ENCODE assay signal across 9 cellular contexts in genomic region chr7:97138830-97139229, GRCh38.
"Had no signal": no experiment of that assay in that cellular context is flagged by ENCODE, and none has a peak within 500 bp of the region (broad histone marks: within the 10 kb centered on the region; RNA-seq: fewer than 3 reads in every experiment).

No MANE protein-coding gene starts in this region.

- H3K27me3 Mint-ChIP-seq: IgD-negative memory B cell had no signal

- DNase-seq: GM23248, GOT3, H7, HFFc6 had no signal

- H3K27ac ChIP-seq: GM23248, HL-60 had no signal

- H2AFZ ChIP-seq: GM23248 had no signal

- ATAC-seq: HCT116, HepG2 had no signal

- H3K4me3 ChIP-seq: GM23248, HAP-1 had no signal

- H3K4me3 Mint-ChIP-seq: HFFc6, IgD-negative memory B cell had no signal

- H3K27ac Mint-ChIP-seq: HFFc6, IgD-negative memory B cell had no signal

- H3K9ac ChIP-seq: GM23248 had no signal
